ENCODE assay signal across 9 cellular contexts in genomic region chr11:73147771-73148681, GRCh38. TPM values are rescaled to one million over a fixed set of nuclear protein-coding genes. Genes with fewer than 3 reads are reported as not detected.
DNase-seq lines count a peak whose midpoint lies in the region; ATAC-seq, FAIRE-seq and TF ChIP-seq lines count a peak whose summit lies in the region.
"Had no signal": no experiment of that assay in that cellular context is flagged by ENCODE, and none has a peak within 500 bp of the region (broad histone marks: within the 10 kb centered on the region; RNA-seq: fewer than 3 reads in every experiment).

No MANE protein-coding gene starts in this region.

- WGBS in H1 (ENCODE audit: extremely low coverage in 1 of 2, insufficient coverage in 1 of 2, insufficient read length in 1 of 2, insufficient replicate concordance in 2 of 2, low coverage in 1 of 2, low lambda C conversion rate in 2 of 2, missing lambda C conversion rate in 1 of 2), 2 experiments: 82% methylated on average over 15 of the region's 15 CpGs; no CpG with 5 or more reads in 1 of the 2 experiments

- no peak for TF ChIP-seq POLR2A in H1 (IDR thresholded peaks at IDR 0.05; ENCODE audit: control extremely low read depth in 1 of 2, low read depth in 2 of 2, low read length in 2 of 2)

- in situ Hi-C loops in GM13977 (cut with MboI; ENCODE audit: low pct_unique_long_range_greater_than_20kb, low sequenced_read_pairs, unreplicated experiment): no loop called here

- H2BK12ac ChIP-seq in H1 (ENCODE audit: low read depth, low read length): no peak overlapping the region

- H2BK120ac ChIP-seq in H1 (replicated peaks; ENCODE audit: low read depth, low read length): no peak overlapping the region

- no peak overlapping the region; the same call in 1 of the 2 replicates for H4K8ac ChIP-seq in H1 (ENCODE audit: extremely low read depth, insufficient read depth, low read length)

- POLR2A ChIA-PET in H1 (lab: Charles Lee; ENCODE audit: partially characterized antibody): interaction anchor here (1.3 kb wide), 1 partner anchor 10 kb away, joined by 3 read pairs; no protein-coding TSS in a partner anchor

- H2BK5ac ChIP-seq in H1 (ENCODE audit: low read depth, low read length): no peak overlapping the region

- H2AFZ ChIP-seq in H1 (ENCODE audit: low read length): no peak overlapping the region

- DNase-seq in EH (ENCODE audit: low read depth): peak; percentile 26
- DNase-seq in NCI-H2171 (lab: John Stamatoyannopoulos, UW): peak; percentile 72
- DNase-seq in H1 (ENCODE audit: low read depth in 1 of 2, low spot score in 2 of 2): no peak
- no peak for DNase-seq in osteocyte (ENCODE audit: extremely low spot score, unreplicated experiment)
- DNase-seq in NOMO-1 (lab: John Stamatoyannopoulos, UW; ENCODE audit: unreplicated experiment in 2 of 2): no peak
- DNase-seq in GM13977 (ENCODE audit: low spot score): no peak
- DNase-seq: NCI-H2081 had no signal

- no peak for TF ChIP-seq CTCF in H1 (IDR thresholded peaks at IDR 0.05; ENCODE audit: control extremely low read depth in 1 of 3, insufficient read depth in 1 of 3, low read depth in 1 of 3, low read length in 3 of 3)
- no peak for TF ChIP-seq CTCF in osteocyte (IDR thresholded peaks at IDR 0.05)
- TF ChIP-seq CTCF in GM13977 (IDR thresholded peaks at IDR 0.05; ENCODE audit: extremely low read depth, insufficient read depth, missing control alignments): no peak

- no peak overlapping the region for H3K9ac ChIP-seq in H1 (replicated peaks in 1 of 4; ENCODE audit: extremely low read depth in 1 of 4, low read depth in 3 of 4, low read length in 3 of 4)

- H3K4me2 ChIP-seq in H1 (ENCODE audit: insufficient read depth in 1 of 2, low read depth in 2 of 2, low read length in 2 of 2): no peak overlapping the region; a peak in 1 of 4 replicates

- H3K23me2 ChIP-seq in H1 (ENCODE audit: low read depth, low read length): peaks cover under 1% of the 10 kb centered on the region; the same call in 1 of the 2 replicates

- TF ChIP-seq RAD21 in H1 (IDR thresholded peaks at IDR 0.05 in 1 of 2, conservative IDR thresholded peaks at IDR 0.05 in 1 of 2; ENCODE audit: low read depth in 2 of 2, low read length in 2 of 2): no peak

- no peak overlapping the region for H2BK15ac ChIP-seq in H1 (ENCODE audit: low read length)

- no peaks in the 10 kb centered on the region for H4K20me1 ChIP-seq in H1 (replicated peaks in 1 of 2; ENCODE audit: control insufficient read depth in 1 of 2, insufficient read depth in 2 of 2, low read length in 2 of 2)

- no peaks in the 10 kb centered on the region for H3K9me3 Mint-ChIP-seq in osteocyte (ENCODE audit: unreplicated experiment)

- H3K36me3 ChIP-seq in H1 (ENCODE audit: control insufficient read depth in 2 of 4, insufficient read depth in 4 of 4, low read length in 3 of 4): no peaks in the 10 kb centered on the region

- peaks cover 7 to 15% (median 9%) of the 10 kb centered on the region in 4 experiments for H3K4me1 ChIP-seq in H1 (replicated peaks in 1 of 4; ENCODE audit: control insufficient read depth in 3 of 4, insufficient read depth in 4 of 4, low read length in 3 of 4)

- H4K5ac ChIP-seq in H1 (ENCODE audit: insufficient read length, low read depth, low read length): no peak overlapping the region

- H3K14ac ChIP-seq in H1 (ENCODE audit: insufficient read length): no peak overlapping the region

- no peak for TF ChIP-seq EP300 in H1 (IDR thresholded peaks at IDR 0.05; ENCODE audit: borderline replicate concordance in 1 of 2, low read depth in 2 of 2, low read length in 2 of 2)

- ATAC-seq in GM21526 (IDR thresholded peaks at IDR 0.05; ENCODE audit: low FRiP score, unreplicated experiment): no peak
- ATAC-seq in HG03571 (IDR thresholded peaks at IDR 0.05; ENCODE audit: unreplicated experiment): no peak

- no peak overlapping the region for H3K4me3 ChIP-seq in H1 (ENCODE audit: extremely low read depth in 1 of 4, insufficient read depth in 2 of 4, low read depth in 3 of 4, low read length in 4 of 4)

- no peaks in the 10 kb centered on the region for H3K9me3 ChIP-seq in H1 (ENCODE audit: insufficient read depth in 2 of 2, low read depth in 1 of 2, low read length in 1 of 2)

- no peak overlapping the region for H3K27ac ChIP-seq in H1 (ENCODE audit: low read depth, low read length)

- no peak for FAIRE-seq in H1 (lab: Jason Lieb, UNC)

- no peaks in the 10 kb centered on the region; a peak in 1 of 7 replicates for H3K27me3 ChIP-seq in H1 (replicated peaks in 1 of 4; ENCODE audit: control insufficient read depth in 3 of 4, extremely low read depth in 1 of 4, insufficient read depth in 3 of 4, low read length in 3 of 4)

- H3K4me1 Mint-ChIP-seq in osteocyte (ENCODE audit: unreplicated experiment): peaks cover 29% of the 10 kb centered on the region

- no peak overlapping the region for H3K56ac ChIP-seq in H1 (replicated peaks; ENCODE audit: insufficient read length, low read depth, low read length)

- no peaks in the 10 kb centered on the region for H3K79me2 ChIP-seq in H1 (ENCODE audit: control insufficient read depth in 1 of 2, insufficient read depth in 2 of 2, low read length in 2 of 2)

- H3K79me1 ChIP-seq in H1 (ENCODE audit: low read depth, low read length): no peaks in the 10 kb centered on the region

- H3K27ac Mint-ChIP-seq in osteocyte (ENCODE audit: unreplicated experiment): peak overlapping the region; percentile 40

- H3K4me3 Mint-ChIP-seq in osteocyte (ENCODE audit: unreplicated experiment): no peak overlapping the region

- H3K23ac ChIP-seq in H1 (ENCODE audit: insufficient read length): no peak overlapping the region

- H3K4ac ChIP-seq in H1 (replicated peaks; ENCODE audit: insufficient read length, low read depth, low read length): peak overlapping the region; percentile 37

- H2AK5ac ChIP-seq in H1 (ENCODE audit: low read depth, low read length): no peak overlapping the region

- no peak overlapping the region for H4K91ac ChIP-seq in H1 (replicated peaks; ENCODE audit: insufficient read length, low read length)

- H3K18ac ChIP-seq in H1 (ENCODE audit: extremely low read depth, low read length): 0 out of 2 replicates have a peak overlapping the region, but pooled peaks have one; percentile 36

- CTCF ChIA-PET in H1 (lab: Charles Lee; ENCODE audit: partially characterized antibody): interaction anchor here (0.7 to 4.7 kb wide), 6 partner anchors 9 to 423 kb away, joined by 3 to 27 read pairs (median 4); no protein-coding TSS in a partner anchor

- H3K27me3 Mint-ChIP-seq in osteocyte (ENCODE audit: unreplicated experiment): no peaks in the 10 kb centered on the region

- H2BK20ac ChIP-seq in H1 (ENCODE audit: low read length): no peak overlapping the region

- no peaks in the 10 kb centered on the region for H3K36me3 Mint-ChIP-seq in osteocyte (ENCODE audit: unreplicated experiment)

TF ChIP-seq in H1, 55 proteins besides CTCF, POLR2A, EP300 and RAD21:
- TF ChIP-seq MAX (IDR thresholded peaks at IDR 0.05) (peak; percentile 21; the same call in 1 of the 2 replicates), RFX5 (IDR thresholded peaks at IDR 0.05; ENCODE audit: borderline replicate concordance, low read depth, low read length) (no peak)

RNA-seq across cellular contexts. Expression of gene FCHSD2, which starts 5.9 kb away (rescaled TPM):
- 7.8 and 9.2 TPM in 2 replicates for total RNA-seq in H1 (2021; fragmentation: NEBNext Ultra II Directional; extraction: Animal tissue kit (Norgen Biotek cat#: 25700))
- 3.0 and 4.1 TPM in 2 replicates for polyA plus RNA-seq in H1 (2011; rRNA removed)
- polyA plus RNA-seq in H1 (2011; cell fraction: cytosol; rRNA removed): 4.8 TPM
- 6.5 TPM for polyA plus RNA-seq in H1 (2011; cell fraction: nucleus; rRNA removed)
- 4.8 to 6.8 TPM (median 5.9 TPM) in 4 replicates for polyA plus RNA-seq in H1 (2012, experiment 1 of 2)
- 1.1 TPM for polyA plus RNA-seq in H1 (2012, experiment 2 of 2)
- polyA plus RNA-seq in H1 (2013, experiment 1 of 2): 4.2 TPM
- polyA plus RNA-seq in H1 (2013, experiment 2 of 2): 4.0 TPM
- polyA minus RNA-seq in H1 (2011; rRNA and poly(A)+ RNA removed): 4.0 and 6.5 TPM in 2 replicates
- polyA minus RNA-seq in H1 (2011; cell fraction: cytosol; rRNA and poly(A)+ RNA removed): 4.1 TPM
- polyA minus RNA-seq in H1 (2011; cell fraction: nucleus; rRNA and poly(A)+ RNA removed): 8.1 TPM
- 39.0 and 39.4 TPM in 2 replicates for total RNA-seq in osteocyte

Comparison
In these comparisons a context has a peak if more than half of its experiments do, and no peak if none do; other contexts are left out.
1. DNase-seq: peak in EH (single experiment) and NCI-H2171 (single experiment); none in H1 (0 of 2), osteocyte (single experiment), NOMO-1 (0 of 2) and GM13977 (single experiment).